In the genomic region with DNA sequence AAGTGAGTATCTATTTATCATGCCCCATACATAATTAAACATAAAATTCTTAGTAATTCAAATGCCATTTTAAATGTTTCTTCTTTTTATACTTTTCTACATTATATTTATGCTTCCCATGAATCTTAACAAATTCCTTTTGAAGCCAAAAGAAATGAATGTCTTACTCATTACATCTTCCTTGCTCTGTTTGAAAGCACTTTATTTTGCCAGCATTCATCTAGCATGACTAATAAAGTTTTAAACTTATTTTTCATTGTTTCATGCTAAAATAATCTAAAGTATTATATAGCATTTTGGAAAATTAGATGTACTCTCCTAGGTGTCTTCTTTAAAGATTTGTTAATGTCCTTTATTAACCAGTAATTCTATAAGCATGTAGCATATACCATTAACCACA, we compare ENCODE assay signal across 34 cellular contexts. TPM values are rescaled to one million over a fixed set of nuclear protein-coding genes. Genes with fewer than 3 reads are reported as not detected.
DNase-seq lines count a peak whose midpoint lies in the region; ATAC-seq, FAIRE-seq and TF ChIP-seq lines count a peak whose summit lies in the region.
"Had no signal": no experiment of that assay in that cellular context is flagged by ENCODE, and none has a peak within 500 bp of the region (broad histone marks: within the 10 kb centered on the region; RNA-seq: fewer than 3 reads in every experiment).

No MANE protein-coding gene starts in this region.

- H4K91ac ChIP-seq in trophoblast cell (ENCODE audit: low read depth, low read length): no peak overlapping the region

- H2BK12ac ChIP-seq in trophoblast cell (ENCODE audit: low read length): no peak overlapping the region

- H3K27ac ChIP-seq in SJSA1 (peak overlapping the region; percentile 36; the same call in 1 of the 2 replicates), osteoblast (ENCODE audit: low read depth, low read length) (peak overlapping the region; percentile 80), trophoblast cell (ENCODE audit: low read depth, low read length) (no peak overlapping the region)
- H3K27ac ChIP-seq: colonic mucosa, lower lobe of right lung, PC-9, psoas muscle, VCaP had no signal

- no peak for ATAC-seq in HG02870 (IDR thresholded peaks at IDR 0.05; ENCODE audit: unreplicated experiment)
- ATAC-seq: activated CD4-positive, alpha-beta T cell treated with anti-CD3 and anti-CD28 coated beads for 36 hours; activated CD8-positive, alpha-beta T cell treated with anti-CD3 and anti-CD28 coated beads for 36 hours; activated T-helper 17 cell treated with anti-CD3 and anti-CD28 coated beads, Interleukin-2, amount 50 U/mL, for 72 hours; lower lobe of right lung; naive thymus-derived CD4-positive, alpha-beta T cell; psoas muscle; Right ventricle myocardium inferior; sciatic nerve had no signal

- H3K4me1 Mint-ChIP-seq in CD14-positive monocyte: peaks cover 65% of the 10 kb centered on the region
- H3K4me1 Mint-ChIP-seq: activated CD4-positive, alpha-beta T cell treated with anti-CD3 and anti-CD28 coated beads for 36 hours; activated T-helper 17 cell treated with anti-CD3 and anti-CD28 coated beads, Interleukin-2, amount 50 U/mL, for 72 hours had no signal

- H4K12ac ChIP-seq in trophoblast cell (ENCODE audit: low read depth, low read length): no peak overlapping the region

- no peak overlapping the region for H3K4me3 Mint-ChIP-seq in CD14-positive monocyte
- H3K4me3 Mint-ChIP-seq: activated CD4-positive, alpha-beta T cell treated with anti-CD3 and anti-CD28 coated beads for 36 hours; activated CD8-positive, alpha-beta T cell treated with anti-CD3 and anti-CD28 coated beads for 36 hours; activated T-helper 17 cell treated with anti-CD3 and anti-CD28 coated beads, Interleukin-2, amount 50 U/mL, for 72 hours; naive thymus-derived CD4-positive, alpha-beta T cell had no signal

- H3K27me3 ChIP-seq in SJSA1 (replicated peaks) (no peaks in the 10 kb centered on the region), osteoblast (ENCODE audit: insufficient read depth, low read length) (no peaks in the 10 kb centered on the region), trophoblast cell (ENCODE audit: insufficient read depth, low read length) (no peaks in the 10 kb centered on the region)
- H3K27me3 ChIP-seq: BLaER1 treated with 17β-estradiol and CSF1 and Interleukin-3, amounts not matched to agents 10 nM and 100 nM; colonic mucosa; tibial artery had no signal

- intact Hi-C loops in CD14-positive monocyte (cut with micrococcal nuclease): no loop called here

- H3K9ac ChIP-seq in trophoblast cell (ENCODE audit: low read length): no peak overlapping the region

- no peak overlapping the region for H2BK120ac ChIP-seq in trophoblast cell (ENCODE audit: insufficient read depth, low read length, poor library complexity)

- H4K8ac ChIP-seq in trophoblast cell (ENCODE audit: low read depth, low read length): no peak overlapping the region

- TF ChIP-seq CTCF in CD14-positive monocyte (IDR thresholded peaks at IDR 0.05) (no peak), osteoblast (IDR thresholded peaks at IDR 0.05; ENCODE audit: extremely low read depth, low read depth, low read length) (no peak), D721Med (IDR thresholded peaks at IDR 0.05; ENCODE audit: insufficient read depth, missing control alignments) (no peak)

- no peak overlapping the region for H3K23ac ChIP-seq in trophoblast cell (ENCODE audit: low read length)

- H3K27ac Mint-ChIP-seq in CD14-positive monocyte: peak overlapping the region in 5 of 7 donors; percentile 1 to 89 (median 31)
- H3K27ac Mint-ChIP-seq: activated CD4-positive, alpha-beta T cell treated with anti-CD3 and anti-CD28 coated beads for 36 hours; activated CD8-positive, alpha-beta T cell treated with anti-CD3 and anti-CD28 coated beads for 36 hours; activated T-helper 17 cell treated with anti-CD3 and anti-CD28 coated beads, Interleukin-2, amount 50 U/mL, for 72 hours; naive thymus-derived CD4-positive, alpha-beta T cell had no signal

- H2BK5ac ChIP-seq in trophoblast cell (ENCODE audit: low read depth, low read length, poor library complexity): no peak overlapping the region

- DNase-seq in CD14-positive monocyte (ENCODE audit: low spot score) (no peak), SJSA1 (ENCODE audit: low read depth in 1 of 2, low spot score in 2 of 2) (no peak), dedifferentiated amniotic fluid mesenchymal stem cell (ENCODE audit: extremely low spot score) (peak; percentile 39), osteoblast (ENCODE audit: insufficient read length, low spot score, missing footprints) (no peak), NCI-H510A treated with DMSO at 0.1 percent for 48 hours (lab: John Stamatoyannopoulos, UW) (no peak), D721Med (ENCODE audit: insufficient read length, low spot score) (no peak), trophoblast cell (no peak)
- DNase-seq: ACHN; activated CD4-positive, alpha-beta T cell treated with anti-CD3 and anti-CD28 coated beads for 36 hours; activated CD8-positive, alpha-beta T cell treated with anti-CD3 and anti-CD28 coated beads for 36 hours; activated naive CD4-positive, alpha-beta T cell treated with anti-CD3 and anti-CD28 coated beads, Interleukin-2, amount 50 U/mL, for 16 hours; colonic mucosa; effector CD8-positive, alpha-beta T cell; Kasumi-1; lower lobe of right lung; naive thymus-derived CD4-positive, alpha-beta T cell; NCI-H1417 treated with DMSO at 0.1 percent for 48 hours; NCI-H2081 treated with DMSO at 0.1 percent for 48 hours; NCI-H2227 treated with DMSO at 0.1 percent for 48 hours; NCI-H69; nucleus accumbens; PC-9; psoas muscle; stimulated activated CD4-positive, alpha-beta T cell treated with anti-CD3 and anti-CD28 coated beads, Interleukin-4, amount 100 ng/mL, for 24 hours; tibial artery had no signal

- no peaks in the 10 kb centered on the region for H3K27me3 Mint-ChIP-seq in CD14-positive monocyte (ENCODE audit: low read depth in 3 of 3)
- H3K27me3 Mint-ChIP-seq: activated CD4-positive, alpha-beta T cell treated with anti-CD3 and anti-CD28 coated beads for 36 hours; activated CD8-positive, alpha-beta T cell treated with anti-CD3 and anti-CD28 coated beads for 36 hours; activated T-helper 17 cell treated with anti-CD3 and anti-CD28 coated beads, Interleukin-2, amount 50 U/mL, for 72 hours; naive thymus-derived CD4-positive, alpha-beta T cell had no signal

- H3K36me3 ChIP-seq in SJSA1: no peaks in the 10 kb centered on the region
- H3K36me3 ChIP-seq in osteoblast (ENCODE audit: insufficient read depth, low read length): no peaks in the 10 kb centered on the region
- H3K36me3 ChIP-seq in trophoblast cell (ENCODE audit: control insufficient read depth in 1 of 2, insufficient read depth in 2 of 2, low read length in 2 of 2): no peaks in the 10 kb centered on the region
- H3K36me3 ChIP-seq: colonic mucosa, lower lobe of right lung, tibial artery had no signal

- H3K4me1 ChIP-seq in SJSA1 (replicated peaks): peaks cover 18% of the 10 kb centered on the region
- peaks cover 21% of the 10 kb centered on the region for H3K4me1 ChIP-seq in osteoblast (ENCODE audit: insufficient read depth, low read length)
- H3K4me1 ChIP-seq in trophoblast cell (ENCODE audit: control insufficient read depth in 1 of 2, insufficient read depth in 2 of 2, low read length in 2 of 2): no peaks in the 10 kb centered on the region
- H3K4me1 ChIP-seq: colonic mucosa, lower lobe of right lung, psoas muscle had no signal

- H4K20me1 ChIP-seq in osteoblast (ENCODE audit: insufficient read depth, low read length): no peaks in the 10 kb centered on the region
- H4K20me1 ChIP-seq: BLaER1 treated with 17β-estradiol and CSF1 and Interleukin-3, amounts not matched to agents 10 nM and 100 nM had no signal

- H3K4me3 ChIP-seq in SJSA1 (no peak overlapping the region), osteoblast (ENCODE audit: insufficient read depth, low read length) (no peak overlapping the region), trophoblast cell (ENCODE audit: low read depth, low read length) (no peak overlapping the region)
- H3K4me3 ChIP-seq: BLaER1 treated with 17β-estradiol and CSF1 and Interleukin-3, amounts not matched to agents 10 nM and 100 nM; colonic mucosa; lower lobe of right lung; PC-9; psoas muscle; tibial artery had no signal

- no peaks in the 10 kb centered on the region for H3K9me3 ChIP-seq in SJSA1 (replicated peaks)
- H3K9me3 ChIP-seq in osteoblast (ENCODE audit: low read depth, low read length): no peaks in the 10 kb centered on the region
- no peaks in the 10 kb centered on the region for H3K9me3 ChIP-seq in trophoblast cell (ENCODE audit: insufficient read depth, low read depth, low read length)
- H3K9me3 ChIP-seq: BLaER1 treated with 17β-estradiol and CSF1 and Interleukin-3, amounts not matched to agents 10 nM and 100 nM; colonic mucosa; lower lobe of right lung; psoas muscle; tibial artery had no signal

- peaks cover 1 to 16% of the 10 kb centered on the region in 2 donors for H3K36me3 Mint-ChIP-seq in CD14-positive monocyte

- H3K4ac ChIP-seq in trophoblast cell (ENCODE audit: low read depth, low read length): no peak overlapping the region

- H3K9me3 Mint-ChIP-seq in CD14-positive monocyte: peaks cover 0 to 1% (median 0%) of the 10 kb centered on the region in 7 donors
- H3K9me3 Mint-ChIP-seq: activated CD8-positive, alpha-beta T cell treated with anti-CD3 and anti-CD28 coated beads for 36 hours; activated T-helper 17 cell treated with anti-CD3 and anti-CD28 coated beads, Interleukin-2, amount 50 U/mL, for 72 hours; naive thymus-derived CD4-positive, alpha-beta T cell had no signal

- no peak for FAIRE-seq in D721Med (lab: Jason Lieb, UNC)
- FAIRE-seq: keratinocyte had no signal

- no peaks in the 10 kb centered on the region for H3K79me1 ChIP-seq in trophoblast cell (ENCODE audit: low read length)

- H3K4me2 ChIP-seq in osteoblast (ENCODE audit: insufficient read depth, low read length): peak overlapping the region; percentile 60
- no peak overlapping the region for H3K4me2 ChIP-seq in trophoblast cell (ENCODE audit: low read length)
- H3K4me2 ChIP-seq: PC-9 had no signal

- no peak overlapping the region for H3K18ac ChIP-seq in trophoblast cell (ENCODE audit: low read length)

- H3K79me2 ChIP-seq in osteoblast (ENCODE audit: insufficient read depth, low read length) (peaks cover 6% of the 10 kb centered on the region), trophoblast cell (ENCODE audit: control insufficient read depth, insufficient read depth, low read length, poor library complexity) (no peaks in the 10 kb centered on the region)

- H2AK5ac ChIP-seq in trophoblast cell (ENCODE audit: low read length): no peak overlapping the region

- no peak overlapping the region for H3K14ac ChIP-seq in trophoblast cell (ENCODE audit: low read length)

- no peak overlapping the region for H2AFZ ChIP-seq in osteoblast (ENCODE audit: low read length)
- H2AFZ ChIP-seq in trophoblast cell (ENCODE audit: insufficient read depth, low read length, poor library complexity): no peak overlapping the region
- H2AFZ ChIP-seq: PC-9 had no signal

RNA-seq across cellular contexts. Expression of a gene that starts 9.8 kb away (rescaled TPM):
- 1 to 10 TPM in 1 of 2 donors, under 1 TPM in 1; 0.98 to 1.1 TPM for polyA plus RNA-seq in CD14-positive monocyte
- total RNA-seq in SJSA1 (2014; rRNA removed; shearing (Covaris generic)): 0.05 TPM in 1 of 2 replicates, not detected in the other
- total RNA-seq in osteoblast: 1.8 and 2.1 TPM in 2 replicates
- polyA plus RNA-seq in trophoblast cell (2013): 0.85 and 1.1 TPM in 2 replicates
- total RNA-seq: H4 had no signal

RNA-seq across cellular contexts. Expression of a gene that starts 13.7 kb away (rescaled TPM):
- polyA plus RNA-seq in CD14-positive monocyte: 1 to 10 TPM; 5.4 to 6.5 TPM
- total RNA-seq in SJSA1 (2014; rRNA removed; shearing (Covaris generic)): 3.0 and 3.2 TPM in 2 replicates
- 5.6 and 7.2 TPM in 2 replicates for total RNA-seq in osteoblast
- 4.5 and 4.8 TPM in 2 replicates for polyA plus RNA-seq in trophoblast cell (2013)
- total RNA-seq: H4 had no signal

RNA-seq across cellular contexts. Expression of a gene that starts 45.1 kb away (rescaled TPM):
- polyA plus RNA-seq in CD14-positive monocyte: not detected
- not detected in 2 replicates for total RNA-seq in SJSA1 (2014; rRNA removed; shearing (Covaris generic))
- not detected in 2 replicates for total RNA-seq in osteoblast
- not detected in 2 replicates for polyA plus RNA-seq in trophoblast cell (2013)
- total RNA-seq: activated CD4-positive, alpha-beta T cell treated with anti-CD3 and anti-CD28 coated beads for 36 hours; activated CD8-positive, alpha-beta T cell treated with anti-CD3 and anti-CD28 coated beads for 36 hours; activated T-helper 17 cell treated with anti-CD3 and anti-CD28 coated beads, Interleukin-2, amount 50 U/mL, for 72 hours; colonic mucosa; fibroblast of villous mesenchyme; H4; naive thymus-derived CD4-positive, alpha-beta T cell; PC-9; psoas muscle; Right ventricle myocardium inferior; sciatic nerve had no signal
- polyA plus RNA-seq: keratinocyte; naive thymus-derived CD4-positive, alpha-beta T cell had no signal
